Comparison of ENCODE assay signal across 1 cellular context in the genomic region with DNA sequence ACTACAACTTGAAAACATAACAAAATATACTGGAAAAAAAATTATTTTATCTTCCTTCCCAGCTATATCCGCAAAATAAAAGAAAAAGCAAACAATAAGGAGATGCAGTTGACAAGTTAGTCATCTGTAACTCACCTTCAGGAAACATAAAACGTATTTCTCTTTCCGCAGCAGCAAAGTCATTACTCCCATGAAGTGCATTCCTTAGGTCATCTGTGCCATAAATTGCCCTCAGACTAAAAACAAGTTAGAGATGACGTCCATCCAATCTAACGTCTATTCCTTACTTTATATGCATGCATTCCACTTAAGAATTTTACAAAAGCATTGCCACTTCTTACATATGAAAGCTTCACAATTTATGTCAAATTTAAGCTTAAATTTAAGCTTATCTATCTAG.
TF ChIP-seq lines count a peak whose summit lies in the region.

No MANE protein-coding gene starts in this region.

TF ChIP-seq in HEK293, 187 proteins besides CTCF, POLR2A, EP300 and RAD21 (continued from another document and continues in another):
- TF ChIP-seq, protein P1, sequence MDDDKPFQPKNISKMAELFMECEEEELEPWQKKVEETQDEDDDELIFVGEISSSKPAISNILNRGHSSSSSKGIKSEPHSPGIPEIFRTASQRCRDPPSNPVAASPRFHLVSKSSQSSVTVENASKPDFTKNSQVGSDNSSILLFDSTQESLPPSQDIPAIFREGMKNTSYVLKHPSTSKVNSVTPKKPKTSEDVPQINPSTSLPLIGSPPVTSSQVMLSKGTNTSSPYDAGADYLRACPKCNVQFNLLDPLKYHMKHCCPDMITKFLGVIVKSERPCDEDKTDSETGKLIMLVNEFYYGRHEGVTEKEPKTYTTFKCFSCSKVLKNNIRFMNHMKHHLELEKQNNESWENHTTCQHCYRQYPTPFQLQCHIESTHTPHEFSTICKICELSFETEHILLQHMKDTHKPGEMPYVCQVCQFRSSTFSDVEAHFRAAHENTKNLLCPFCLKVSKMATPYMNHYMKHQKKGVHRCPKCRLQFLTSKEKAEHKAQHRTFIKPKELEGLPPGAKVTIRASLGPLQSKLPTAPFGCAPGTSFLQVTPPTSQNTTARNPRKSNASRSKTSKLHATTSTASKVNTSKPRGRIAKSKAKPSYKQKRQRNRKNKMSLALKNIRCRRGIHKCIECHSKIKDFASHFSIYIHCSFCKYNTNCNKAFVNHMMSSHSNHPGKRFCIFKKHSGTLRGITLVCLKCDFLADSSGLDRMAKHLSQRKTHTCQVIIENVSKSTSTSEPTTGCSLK (tag by site-specific recombination; IDR thresholded peaks at IDR 0.05) = no peak
- TF ChIP-seq, protein P2, sequence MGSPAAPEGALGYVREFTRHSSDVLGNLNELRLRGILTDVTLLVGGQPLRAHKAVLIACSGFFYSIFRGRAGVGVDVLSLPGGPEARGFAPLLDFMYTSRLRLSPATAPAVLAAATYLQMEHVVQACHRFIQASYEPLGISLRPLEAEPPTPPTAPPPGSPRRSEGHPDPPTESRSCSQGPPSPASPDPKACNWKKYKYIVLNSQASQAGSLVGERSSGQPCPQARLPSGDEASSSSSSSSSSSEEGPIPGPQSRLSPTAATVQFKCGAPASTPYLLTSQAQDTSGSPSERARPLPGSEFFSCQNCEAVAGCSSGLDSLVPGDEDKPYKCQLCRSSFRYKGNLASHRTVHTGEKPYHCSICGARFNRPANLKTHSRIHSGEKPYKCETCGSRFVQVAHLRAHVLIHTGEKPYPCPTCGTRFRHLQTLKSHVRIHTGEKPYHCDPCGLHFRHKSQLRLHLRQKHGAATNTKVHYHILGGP (tag by site-specific recombination; IDR thresholded peaks at IDR 0.05) = no peak
- TF ChIP-seq, protein P3, sequence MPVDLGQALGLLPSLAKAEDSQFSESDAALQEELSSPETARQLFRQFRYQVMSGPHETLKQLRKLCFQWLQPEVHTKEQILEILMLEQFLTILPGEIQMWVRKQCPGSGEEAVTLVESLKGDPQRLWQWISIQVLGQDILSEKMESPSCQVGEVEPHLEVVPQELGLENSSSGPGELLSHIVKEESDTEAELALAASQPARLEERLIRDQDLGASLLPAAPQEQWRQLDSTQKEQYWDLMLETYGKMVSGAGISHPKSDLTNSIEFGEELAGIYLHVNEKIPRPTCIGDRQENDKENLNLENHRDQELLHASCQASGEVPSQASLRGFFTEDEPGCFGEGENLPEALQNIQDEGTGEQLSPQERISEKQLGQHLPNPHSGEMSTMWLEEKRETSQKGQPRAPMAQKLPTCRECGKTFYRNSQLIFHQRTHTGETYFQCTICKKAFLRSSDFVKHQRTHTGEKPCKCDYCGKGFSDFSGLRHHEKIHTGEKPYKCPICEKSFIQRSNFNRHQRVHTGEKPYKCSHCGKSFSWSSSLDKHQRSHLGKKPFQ (tag by site-specific recombination; IDR thresholded peaks at IDR 0.05) = no peak
- no peak for TF ChIP-seq MEIS1 (CRISPR knock-in tag; IDR thresholded peaks at IDR 0.05; ENCODE audit: borderline replicate concordance)
- TF ChIP-seq, protein P4, sequence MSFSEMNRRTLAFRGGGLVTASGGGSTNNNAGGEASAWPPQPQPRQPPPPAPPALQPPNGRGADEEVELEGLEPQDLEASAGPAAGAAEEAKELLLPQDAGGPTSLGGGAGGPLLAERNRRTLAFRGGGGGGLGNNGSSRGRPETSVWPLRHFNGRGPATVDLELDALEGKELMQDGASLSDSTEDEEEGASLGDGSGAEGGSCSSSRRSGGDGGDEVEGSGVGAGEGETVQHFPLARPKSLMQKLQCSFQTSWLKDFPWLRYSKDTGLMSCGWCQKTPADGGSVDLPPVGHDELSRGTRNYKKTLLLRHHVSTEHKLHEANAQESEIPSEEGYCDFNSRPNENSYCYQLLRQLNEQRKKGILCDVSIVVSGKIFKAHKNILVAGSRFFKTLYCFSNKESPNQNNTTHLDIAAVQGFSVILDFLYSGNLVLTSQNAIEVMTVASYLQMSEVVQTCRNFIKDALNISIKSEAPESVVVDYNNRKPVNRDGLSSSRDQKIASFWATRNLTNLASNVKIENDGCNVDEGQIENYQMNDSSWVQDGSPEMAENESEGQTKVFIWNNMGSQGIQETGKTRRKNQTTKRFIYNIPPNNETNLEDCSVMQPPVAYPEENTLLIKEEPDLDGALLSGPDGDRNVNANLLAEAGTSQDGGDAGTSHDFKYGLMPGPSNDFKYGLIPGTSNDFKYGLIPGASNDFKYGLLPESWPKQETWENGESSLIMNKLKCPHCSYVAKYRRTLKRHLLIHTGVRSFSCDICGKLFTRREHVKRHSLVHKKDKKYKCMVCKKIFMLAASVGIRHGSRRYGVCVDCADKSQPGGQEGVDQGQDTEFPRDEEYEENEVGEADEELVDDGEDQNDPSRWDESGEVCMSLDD (tag by site-specific recombination; IDR thresholded peaks at IDR 0.05) = no peak
- peak; percentile 68; the same call in 1 of the 2 replicates for TF ChIP-seq ZEB2 (tag by site-specific recombination; IDR thresholded peaks at IDR 0.05)
- no peak for TF ChIP-seq ZNF701 (tag by site-specific recombination; IDR thresholded peaks at IDR 0.05)
- TF ChIP-seq ZNF140 (tag by site-specific recombination; IDR thresholded peaks at IDR 0.05) = no peak
- no peak for TF ChIP-seq GLI2 (tag by site-specific recombination; IDR thresholded peaks at IDR 0.05; ENCODE audit: borderline replicate concordance, low read depth)
- no peak for TF ChIP-seq ZNF521 (tag by site-specific recombination; IDR thresholded peaks at IDR 0.05)
- no peak for TF ChIP-seq ZNF10 (tag by site-specific recombination; IDR thresholded peaks at IDR 0.05)
- TF ChIP-seq, protein P5, sequence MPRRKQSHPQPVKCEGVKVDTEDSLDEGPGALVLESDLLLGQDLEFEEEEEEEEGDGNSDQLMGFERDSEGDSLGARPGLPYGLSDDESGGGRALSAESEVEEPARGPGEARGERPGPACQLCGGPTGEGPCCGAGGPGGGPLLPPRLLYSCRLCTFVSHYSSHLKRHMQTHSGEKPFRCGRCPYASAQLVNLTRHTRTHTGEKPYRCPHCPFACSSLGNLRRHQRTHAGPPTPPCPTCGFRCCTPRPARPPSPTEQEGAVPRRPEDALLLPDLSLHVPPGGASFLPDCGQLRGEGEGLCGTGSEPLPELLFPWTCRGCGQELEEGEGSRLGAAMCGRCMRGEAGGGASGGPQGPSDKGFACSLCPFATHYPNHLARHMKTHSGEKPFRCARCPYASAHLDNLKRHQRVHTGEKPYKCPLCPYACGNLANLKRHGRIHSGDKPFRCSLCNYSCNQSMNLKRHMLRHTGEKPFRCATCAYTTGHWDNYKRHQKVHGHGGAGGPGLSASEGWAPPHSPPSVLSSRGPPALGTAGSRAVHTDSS (tag by site-specific recombination; IDR thresholded peaks at IDR 0.05) = no peak
- no peak for TF ChIP-seq ZNF777 (tag by site-specific recombination; IDR thresholded peaks at IDR 0.05; ENCODE audit: borderline replicate concordance)
- TF ChIP-seq ZNF658 (tag by site-specific recombination; IDR thresholded peaks at IDR 0.05) = no peak
- TF ChIP-seq ZNF324 (tag by site-specific recombination; IDR thresholded peaks at IDR 0.05) = peak; percentile 29; the same call in 1 of the 2 replicates
- TF ChIP-seq, protein P6, sequence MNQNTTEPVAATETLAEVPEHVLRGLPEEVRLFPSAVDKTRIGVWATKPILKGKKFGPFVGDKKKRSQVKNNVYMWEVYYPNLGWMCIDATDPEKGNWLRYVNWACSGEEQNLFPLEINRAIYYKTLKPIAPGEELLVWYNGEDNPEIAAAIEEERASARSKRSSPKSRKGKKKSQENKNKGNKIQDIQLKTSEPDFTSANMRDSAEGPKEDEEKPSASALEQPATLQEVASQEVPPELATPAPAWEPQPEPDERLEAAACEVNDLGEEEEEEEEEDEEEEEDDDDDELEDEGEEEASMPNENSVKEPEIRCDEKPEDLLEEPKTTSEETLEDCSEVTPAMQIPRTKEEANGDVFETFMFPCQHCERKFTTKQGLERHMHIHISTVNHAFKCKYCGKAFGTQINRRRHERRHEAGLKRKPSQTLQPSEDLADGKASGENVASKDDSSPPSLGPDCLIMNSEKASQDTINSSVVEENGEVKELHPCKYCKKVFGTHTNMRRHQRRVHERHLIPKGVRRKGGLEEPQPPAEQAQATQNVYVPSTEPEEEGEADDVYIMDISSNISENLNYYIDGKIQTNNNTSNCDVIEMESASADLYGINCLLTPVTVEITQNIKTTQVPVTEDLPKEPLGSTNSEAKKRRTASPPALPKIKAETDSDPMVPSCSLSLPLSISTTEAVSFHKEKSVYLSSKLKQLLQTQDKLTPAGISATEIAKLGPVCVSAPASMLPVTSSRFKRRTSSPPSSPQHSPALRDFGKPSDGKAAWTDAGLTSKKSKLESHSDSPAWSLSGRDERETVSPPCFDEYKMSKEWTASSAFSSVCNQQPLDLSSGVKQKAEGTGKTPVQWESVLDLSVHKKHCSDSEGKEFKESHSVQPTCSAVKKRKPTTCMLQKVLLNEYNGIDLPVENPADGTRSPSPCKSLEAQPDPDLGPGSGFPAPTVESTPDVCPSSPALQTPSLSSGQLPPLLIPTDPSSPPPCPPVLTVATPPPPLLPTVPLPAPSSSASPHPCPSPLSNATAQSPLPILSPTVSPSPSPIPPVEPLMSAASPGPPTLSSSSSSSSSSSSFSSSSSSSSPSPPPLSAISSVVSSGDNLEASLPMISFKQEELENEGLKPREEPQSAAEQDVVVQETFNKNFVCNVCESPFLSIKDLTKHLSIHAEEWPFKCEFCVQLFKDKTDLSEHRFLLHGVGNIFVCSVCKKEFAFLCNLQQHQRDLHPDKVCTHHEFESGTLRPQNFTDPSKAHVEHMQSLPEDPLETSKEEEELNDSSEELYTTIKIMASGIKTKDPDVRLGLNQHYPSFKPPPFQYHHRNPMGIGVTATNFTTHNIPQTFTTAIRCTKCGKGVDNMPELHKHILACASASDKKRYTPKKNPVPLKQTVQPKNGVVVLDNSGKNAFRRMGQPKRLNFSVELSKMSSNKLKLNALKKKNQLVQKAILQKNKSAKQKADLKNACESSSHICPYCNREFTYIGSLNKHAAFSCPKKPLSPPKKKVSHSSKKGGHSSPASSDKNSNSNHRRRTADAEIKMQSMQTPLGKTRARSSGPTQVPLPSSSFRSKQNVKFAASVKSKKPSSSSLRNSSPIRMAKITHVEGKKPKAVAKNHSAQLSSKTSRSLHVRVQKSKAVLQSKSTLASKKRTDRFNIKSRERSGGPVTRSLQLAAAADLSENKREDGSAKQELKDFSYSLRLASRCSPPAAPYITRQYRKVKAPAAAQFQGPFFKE (tag by site-specific recombination; IDR thresholded peaks at IDR 0.05; ENCODE audit: borderline replicate concordance) = no peak
- TF ChIP-seq IKZF3 (tag by site-specific recombination; IDR thresholded peaks at IDR 0.05) = 0 out of 2 replicates have a peak, but pooled peaks have one; percentile 27
- no peak for TF ChIP-seq TRIM28 (IDR thresholded peaks at IDR 0.05; ENCODE audit: borderline replicate concordance, low read length)
- no peak for TF ChIP-seq ZBTB48 (tag by site-specific recombination; IDR thresholded peaks at IDR 0.05)
- TF ChIP-seq, protein P7, sequence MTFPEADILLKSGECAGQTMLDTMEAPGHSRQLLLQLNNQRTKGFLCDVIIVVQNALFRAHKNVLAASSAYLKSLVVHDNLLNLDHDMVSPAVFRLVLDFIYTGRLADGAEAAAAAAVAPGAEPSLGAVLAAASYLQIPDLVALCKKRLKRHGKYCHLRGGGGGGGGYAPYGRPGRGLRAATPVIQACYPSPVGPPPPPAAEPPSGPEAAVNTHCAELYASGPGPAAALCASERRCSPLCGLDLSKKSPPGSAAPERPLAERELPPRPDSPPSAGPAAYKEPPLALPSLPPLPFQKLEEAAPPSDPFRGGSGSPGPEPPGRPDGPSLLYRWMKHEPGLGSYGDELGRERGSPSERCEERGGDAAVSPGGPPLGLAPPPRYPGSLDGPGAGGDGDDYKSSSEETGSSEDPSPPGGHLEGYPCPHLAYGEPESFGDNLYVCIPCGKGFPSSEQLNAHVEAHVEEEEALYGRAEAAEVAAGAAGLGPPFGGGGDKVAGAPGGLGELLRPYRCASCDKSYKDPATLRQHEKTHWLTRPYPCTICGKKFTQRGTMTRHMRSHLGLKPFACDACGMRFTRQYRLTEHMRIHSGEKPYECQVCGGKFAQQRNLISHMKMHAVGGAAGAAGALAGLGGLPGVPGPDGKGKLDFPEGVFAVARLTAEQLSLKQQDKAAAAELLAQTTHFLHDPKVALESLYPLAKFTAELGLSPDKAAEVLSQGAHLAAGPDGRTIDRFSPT (tag by site-specific recombination; IDR thresholded peaks at IDR 0.05) = peak; percentile 55; the same call in 1 of the 2 replicates
- no peak for TF ChIP-seq ZNF16 (tag by site-specific recombination; IDR thresholded peaks at IDR 0.05; ENCODE audit: low read depth)
- TF ChIP-seq SCRT2 (tag by site-specific recombination; IDR thresholded peaks at IDR 0.05) = no peak
- TF ChIP-seq, protein P8, sequence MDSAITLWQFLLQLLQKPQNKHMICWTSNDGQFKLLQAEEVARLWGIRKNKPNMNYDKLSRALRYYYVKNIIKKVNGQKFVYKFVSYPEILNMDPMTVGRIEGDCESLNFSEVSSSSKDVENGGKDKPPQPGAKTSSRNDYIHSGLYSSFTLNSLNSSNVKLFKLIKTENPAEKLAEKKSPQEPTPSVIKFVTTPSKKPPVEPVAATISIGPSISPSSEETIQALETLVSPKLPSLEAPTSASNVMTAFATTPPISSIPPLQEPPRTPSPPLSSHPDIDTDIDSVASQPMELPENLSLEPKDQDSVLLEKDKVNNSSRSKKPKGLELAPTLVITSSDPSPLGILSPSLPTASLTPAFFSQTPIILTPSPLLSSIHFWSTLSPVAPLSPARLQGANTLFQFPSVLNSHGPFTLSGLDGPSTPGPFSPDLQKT (IDR thresholded peaks at IDR 0.05; ENCODE audit: borderline replicate concordance, low read depth, low read length) = no peak
- TF ChIP-seq ZNF549 (tag by site-specific recombination; IDR thresholded peaks at IDR 0.05) = no peak
- TF ChIP-seq ZNF112 (tag by site-specific recombination; IDR thresholded peaks at IDR 0.05) = no peak
- 0 out of 2 replicates have a peak, but pooled peaks have one; percentile 35 for TF ChIP-seq ZBTB1 (tag by site-specific recombination; IDR thresholded peaks at IDR 0.05)
- no peak for TF ChIP-seq KLF7 (tag by site-specific recombination; IDR thresholded peaks at IDR 0.05; ENCODE audit: borderline replicate concordance)
- TF ChIP-seq ZNF132 (tag by site-specific recombination; IDR thresholded peaks at IDR 0.05; ENCODE audit: borderline replicate concordance) = no peak
- no peak for TF ChIP-seq ZSCAN16 (tag by site-specific recombination; IDR thresholded peaks at IDR 0.05)
- no peak for TF ChIP-seq ZNF792 (tag by site-specific recombination; IDR thresholded peaks at IDR 0.05)
- TF ChIP-seq, protein P9, sequence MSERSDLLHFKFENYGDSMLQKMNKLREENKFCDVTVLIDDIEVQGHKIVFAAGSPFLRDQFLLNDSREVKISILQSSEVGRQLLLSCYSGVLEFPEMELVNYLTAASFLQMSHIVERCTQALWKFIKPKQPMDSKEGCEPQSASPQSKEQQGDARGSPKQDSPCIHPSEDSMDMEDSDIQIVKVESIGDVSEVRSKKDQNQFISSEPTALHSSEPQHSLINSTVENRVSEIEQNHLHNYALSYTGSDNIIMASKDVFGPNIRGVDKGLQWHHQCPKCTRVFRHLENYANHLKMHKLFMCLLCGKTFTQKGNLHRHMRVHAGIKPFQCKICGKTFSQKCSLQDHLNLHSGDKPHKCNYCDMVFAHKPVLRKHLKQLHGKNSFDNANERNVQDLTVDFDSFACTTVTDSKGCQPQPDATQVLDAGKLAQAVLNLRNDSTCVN (tag by site-specific recombination; optimal IDR thresholded peaks at IDR 0.05) = no peak
- no peak for TF ChIP-seq ZNF146 (tag by site-specific recombination; IDR thresholded peaks at IDR 0.05)
